ENCODE assay signal across 12 cellular contexts in genomic region chr3:194369522-194370279, GRCh38. TPM values are rescaled to one million over a fixed set of nuclear protein-coding genes. Genes with fewer than 3 reads are reported as not detected.
A peak's percentile ranks its signal among the peaks of the same experiment; 100 is the strongest.
DNase-seq lines count a peak whose midpoint lies in the region; ATAC-seq, FAIRE-seq and TF ChIP-seq lines count a peak whose summit lies in the region.
"Had no signal": no experiment of that assay in that cellular context is flagged by ENCODE, and none has a peak within 500 bp of the region (broad histone marks: within the 10 kb centered on the region; RNA-seq: fewer than 3 reads in every experiment).

Gene LRRC15 (minus strand): TSS chr3:194369743. CDS start chr3:194361043, 8,700 bp downstream.

- no peaks in the 10 kb centered on the region for H3K9me3 ChIP-seq in NT2/D1 (ENCODE audit: insufficient read depth, low read length)
- no peaks in the 10 kb centered on the region for H3K9me3 ChIP-seq in endothelial cell of umbilical vein (replicated peaks; ENCODE audit: control insufficient read depth, insufficient read depth, low read length)
- H3K9me3 ChIP-seq in mucosa of descending colon: no peaks in the 10 kb centered on the region
- no peaks in the 10 kb centered on the region for H3K9me3 ChIP-seq in small intestine (ENCODE audit: control insufficient read depth, low read depth)
- H3K9me3 ChIP-seq: HAP-1 had no signal

- H3K4me3 ChIP-seq in NT2/D1 (ENCODE audit: insufficient read length, low read depth) (peak within 1 kb of the TSS; percentile 2), endothelial cell of umbilical vein (replicated peaks in 1 of 3; ENCODE audit: insufficient read depth in 1 of 3, low read depth in 1 of 3, low read length in 3 of 3) (no peak within 1 kb of the TSS), mucosa of descending colon (no peak within 1 kb of the TSS), small intestine (ENCODE audit: low read depth in 1 of 2, low read length in 2 of 2) (no peak within 1 kb of the TSS)
- H3K4me3 ChIP-seq: HAP-1 had no signal

- H3K27ac ChIP-seq in endothelial cell of umbilical vein (ENCODE audit: insufficient read depth, low read depth, low read length) (no peak within 1 kb of the TSS), small intestine (ENCODE audit: low read depth in 1 of 2, low read length in 1 of 2) (no peak within 1 kb of the TSS)

- peaks cover 20% of the 10 kb centered on the region for H3K4me1 ChIP-seq in NT2/D1 (ENCODE audit: insufficient read depth, insufficient read length)
- no peaks in the 10 kb centered on the region for H3K4me1 ChIP-seq in endothelial cell of umbilical vein (ENCODE audit: control insufficient read depth, extremely low read depth, insufficient read depth, low read length)
- no peaks in the 10 kb centered on the region for H3K4me1 ChIP-seq in mucosa of descending colon (ENCODE audit: low read depth)
- H3K4me1 ChIP-seq in small intestine (ENCODE audit: control insufficient read depth in 2 of 2, insufficient read depth in 1 of 2, low read depth in 1 of 2, low read length in 1 of 2): no peaks in the 10 kb centered on the region
- H3K4me1 ChIP-seq: HAP-1 had no signal

- no TSS peak for BruUV-seq in endothelial cell of umbilical vein (replicated peaks; lab: Mats Ljungman, UMichigan)

- TF ChIP-seq CTCF in endothelial cell of umbilical vein (IDR thresholded peaks at IDR 0.05; ENCODE audit: extremely low read depth in 1 of 2, insufficient read depth in 1 of 2, low read depth in 1 of 2, low read length in 2 of 2): no peak
- TF ChIP-seq CTCF in mucosa of descending colon (IDR thresholded peaks at IDR 0.05): no peak

- no peaks in the 10 kb centered on the region for H4K20me1 ChIP-seq in endothelial cell of umbilical vein (replicated peaks; ENCODE audit: control insufficient read depth, extremely low read depth, insufficient read depth, low read length)

- intact Hi-C loops in endothelial cell of umbilical vein (cut with micrococcal nuclease): no loop called here
- intact Hi-C loops in mucosa of descending colon (cut with DNase I, micrococcal nuclease): no loop called here

- no peaks in the 10 kb centered on the region for H3K79me2 ChIP-seq in endothelial cell of umbilical vein (ENCODE audit: control insufficient read depth, insufficient read depth, low read length)

- WGBS in small intestine, 3 donors: 12 to 25% (median 17%) methylated on average over 21 of the region's 21 CpGs

- no peak within 1 kb of the TSS for H2AFZ ChIP-seq in endothelial cell of umbilical vein (ENCODE audit: low read depth, low read length)

- H3K9ac ChIP-seq in NT2/D1 (ENCODE audit: insufficient read length, low read depth) (peak within 1 kb of the TSS; percentile 46), endothelial cell of umbilical vein (replicated peaks; ENCODE audit: extremely low read depth, insufficient read depth, low read length) (no peak within 1 kb of the TSS)

- peaks cover 11% of the 10 kb centered on the region for H3K27me3 ChIP-seq in NT2/D1 (ENCODE audit: insufficient read depth, insufficient read length)
- peaks cover 15 to 19% of the 10 kb centered on the region in 2 experiments for H3K27me3 ChIP-seq in endothelial cell of umbilical vein (ENCODE audit: control insufficient read depth in 2 of 2, insufficient read depth in 2 of 2, low read length in 2 of 2)
- peaks cover 0 to 2% of the 10 kb centered on the region in 2 donors for H3K27me3 ChIP-seq in small intestine (ENCODE audit: control insufficient read depth in 2 of 2, insufficient read depth in 2 of 2, low read length in 2 of 2)

- TF ChIP-seq POLR2A in endothelial cell of umbilical vein (IDR thresholded peaks at IDR 0.05; ENCODE audit: low read depth, low read length): no peak

- H3K9me1 ChIP-seq in endothelial cell of umbilical vein (replicated peaks; ENCODE audit: control insufficient read depth, extremely low read depth, insufficient read depth, low read length): no peaks in the 10 kb centered on the region

- no peaks in the 10 kb centered on the region for H3K36me3 ChIP-seq in NT2/D1 (ENCODE audit: insufficient read depth, insufficient read length, low read length)
- no peaks in the 10 kb centered on the region for H3K36me3 ChIP-seq in endothelial cell of umbilical vein (ENCODE audit: control insufficient read depth in 2 of 2, extremely low read depth in 1 of 2, insufficient read depth in 2 of 2, low read length in 2 of 2)
- H3K36me3 ChIP-seq in mucosa of descending colon (ENCODE audit: low read depth): no peaks in the 10 kb centered on the region
- no peaks in the 10 kb centered on the region for H3K36me3 ChIP-seq in small intestine (ENCODE audit: control insufficient read depth in 2 of 2, insufficient read depth in 2 of 2, low read length in 2 of 2)
- H3K36me3 ChIP-seq: HAP-1 had no signal

- CTCF ChIA-PET in endothelial cell of umbilical vein (lab: Charles Lee): interaction anchor here (1.1 to 2.1 kb wide), 4 partner anchors 11 to 204 kb away, joined by 3 to 6 read pairs (median 4); no protein-coding TSS in a partner anchor

- dilution Hi-C loops in endothelial cell of umbilical vein (cut with MboI; ENCODE audit: extremely low pct_ligation_motif_present, low sequenced_read_pairs): no loop called here

- POLR2A ChIA-PET in endothelial cell of umbilical vein (lab: Charles Lee): no interaction called here

- DNase-seq in DMS53 (lab: John Stamatoyannopoulos, UW) (peak; percentile 60), NT2/D1 (ENCODE audit: low read depth, low spot score) (peak; percentile 30), endothelial cell of umbilical vein (ENCODE audit: low read depth, low spot score) (peak; percentile 30), mucosa of descending colon (peak in 1 of 3 donors; percentile 14), small intestine (no peak)
- no peak for DNase-seq in activated CD4-positive, CD25-positive, alpha-beta regulatory T cell (lab: John Stamatoyannopoulos, UW)
- no peak for DNase-seq in stimulated activated naive CD4-positive, alpha-beta T cell (lab: John Stamatoyannopoulos, UW)
- DNase-seq: cerebellar nuclear complex had no signal

- no peak within 1 kb of the TSS for H3K4me2 ChIP-seq in endothelial cell of umbilical vein (ENCODE audit: insufficient read depth, low read length)

- FAIRE-seq in endothelial cell of umbilical vein (lab: Jason Lieb, UNC) (no peak), small intestine (lab: Jason Lieb, UNC) (no peak)
- FAIRE-seq: TTC549 had no signal

- peak; percentile 64 for ATAC-seq in mucosa of descending colon
- ATAC-seq in HG03460 (IDR thresholded peaks at IDR 0.05; ENCODE audit: unreplicated experiment): no peak

TF ChIP-seq in endothelial cell of umbilical vein, 7 proteins besides CTCF, POLR2A, EP300 and RAD21:
- TF ChIP-seq GATA2 (IDR thresholded peaks at IDR 0.05; ENCODE audit: insufficient read depth, insufficient read length, low read depth, low read length) (no peak), POLR2AphosphoS5 (IDR thresholded peaks at IDR 0.05; ENCODE audit: insufficient read depth, low read depth, low read length) (no peak), MYC (IDR thresholded peaks at IDR 0.05; ENCODE audit: low read depth, low read length) (no peak), FOS (IDR thresholded peaks at IDR 0.05; ENCODE audit: borderline replicate concordance, insufficient read depth, low read length) (no peak)
- TF ChIP-seq, protein P1, sequence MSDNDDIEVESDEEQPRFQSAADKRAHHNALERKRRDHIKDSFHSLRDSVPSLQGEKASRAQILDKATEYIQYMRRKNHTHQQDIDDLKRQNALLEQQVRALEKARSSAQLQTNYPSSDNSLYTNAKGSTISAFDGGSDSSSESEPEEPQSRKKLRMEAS (IDR thresholded peaks at IDR 0.05; ENCODE audit: insufficient read depth, insufficient read length): no peak
TF ChIP-seq in endothelial cell of umbilical vein: peak in this region for 0.

RNA-seq across cellular contexts. Expression of gene LRRC15, which starts in this region (rescaled TPM):
- total RNA-seq in endothelial cell of umbilical vein (not detected in 2 replicates), mucosa of descending colon (1 to 10 TPM in 1 of 3 donors, under 1 TPM in 2; 0.22 to 1.8 (median 0.29) TPM)
- polyA plus RNA-seq in endothelial cell of umbilical vein (not detected in 2 replicates), small intestine (under 1 TPM in 1 of 3 donors, not detected in 2; 0.01 TPM)
- not detected in 2 replicates for polyA plus RNA-seq in endothelial cell of umbilical vein (2011; cell fraction: cytosol; rRNA removed)
- polyA plus RNA-seq in endothelial cell of umbilical vein (2011; cell fraction: nucleus; rRNA removed): not detected in 2 replicates
- polyA plus RNA-seq in endothelial cell of umbilical vein (2012): not detected in 2 replicates
- polyA minus RNA-seq in endothelial cell of umbilical vein: not detected in 2 replicates
- polyA minus RNA-seq in endothelial cell of umbilical vein (2011; cell fraction: cytosol; rRNA and poly(A)+ RNA removed): not detected
- polyA minus RNA-seq in endothelial cell of umbilical vein (2011; cell fraction: nucleus; rRNA and poly(A)+ RNA removed): not detected in 2 replicates
- total RNA-seq: natural killer cell treated with Interleukin-12 subunit alpha and Interleukin-12 subunit beta and Interleukin-15 and Interleukin-18, amount 100 ng/mL, for 72 hours had no signal

Comparison
In these comparisons a context has a peak if more than half of its experiments do, and no peak if none do; other contexts are left out.
1. Peak in DNase-seq in endothelial cell of umbilical vein; RNA of the gene not detected or under 1 TPM.
2. DNase-seq: peak in DMS53 (single experiment) and NT2/D1 (single experiment); none in activated CD4-positive, CD25-positive, alpha-beta regulatory T cell (0 of 4), small intestine (single experiment) and stimulated activated naive CD4-positive, alpha-beta T cell (0 of 6).